ENCODE assay signal across 1 cellular context in genomic region chr12:120640840-120641833, GRCh38.
A peak's percentile ranks its signal among the peaks of the same experiment; 100 is the strongest.
TF ChIP-seq lines count a peak whose summit lies in the region.

No MANE protein-coding gene starts in this region.

TF ChIP-seq in GM12878, 131 proteins besides CTCF, POLR2A, EP300 and RAD21 (continued from another document):
- TF ChIP-seq REST (IDR thresholded peaks at IDR 0.05; ENCODE audit: low read depth, low read length) = peak; percentile 91
- TF ChIP-seq LARP7 (IDR thresholded peaks at IDR 0.05) = 0 out of 2 replicates have a peak, but pooled peaks have one; percentile 20
- 0 out of 2 replicates have a peak, but pooled peaks have one; percentile 43 for TF ChIP-seq DPF2 (IDR thresholded peaks at IDR 0.05)
- TF ChIP-seq TCF3 (IDR thresholded peaks at IDR 0.05; ENCODE audit: borderline replicate concordance, insufficient read depth, low read depth, low read length) = no peak
- no peak for TF ChIP-seq CREB1 (IDR thresholded peaks at IDR 0.05; ENCODE audit: low read depth)
- no peak for TF ChIP-seq BCLAF1 (IDR thresholded peaks at IDR 0.05)
- TF ChIP-seq SREBF1 (IDR thresholded peaks at IDR 0.05; ENCODE audit: low read length) = no peak
- 0 out of 2 replicates have a peak, but pooled peaks have one; percentile 26 for TF ChIP-seq NKRF (conservative IDR thresholded peaks at IDR 0.05)
- no peak for TF ChIP-seq SKIL (IDR thresholded peaks at IDR 0.05; ENCODE audit: low read depth, poor library complexity, severe bottlenecking)
- peak; percentile 60; the same call in 1 of the 2 replicates for TF ChIP-seq NFXL1 (IDR thresholded peaks at IDR 0.05; ENCODE audit: borderline replicate concordance)
- 0 out of 2 replicates have a peak, but pooled peaks have one; percentile 32 for TF ChIP-seq IKZF1 (conservative IDR thresholded peaks at IDR 0.05)
